In the genomic region with DNA sequence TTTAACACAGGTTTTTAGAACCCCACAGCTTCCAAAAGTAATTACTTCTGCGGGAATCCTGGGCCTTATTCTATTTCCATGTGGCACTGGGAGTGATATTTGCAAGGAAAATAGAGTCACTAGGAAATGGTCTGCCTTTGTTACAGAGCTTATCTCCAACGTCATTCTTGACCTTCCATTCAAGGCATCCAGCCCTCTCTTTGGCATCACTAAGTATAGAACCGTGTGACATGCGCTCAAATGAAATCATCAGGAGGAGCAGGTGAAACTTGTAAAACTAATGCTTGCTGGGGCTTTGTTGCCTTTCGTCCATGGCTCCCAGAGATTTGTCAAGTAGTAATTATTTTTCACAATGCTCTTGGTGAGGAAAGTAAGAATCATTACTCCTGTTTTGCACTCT, we compare ENCODE assay signal across 22 cellular contexts.
"Had no signal": no experiment of that assay in that cellular context is flagged by ENCODE, and none has a peak within 500 bp of the region (broad histone marks: within the 10 kb centered on the region; RNA-seq: fewer than 3 reads in every experiment).

No MANE protein-coding gene starts in this region.

- ATAC-seq: activated T-helper 17 cell treated with anti-CD3 and anti-CD28 coated beads, Interleukin-2, amount 50 U/mL, for 72 hours; T-helper 17 cell; WTC11 had no signal

- H3K4me1 ChIP-seq: Peyer's patch had no signal

- H3K27ac ChIP-seq: Peyer's patch, RWPE1 had no signal

- H3K36me3 ChIP-seq: MG63, Peyer's patch had no signal

- H3K4me3 Mint-ChIP-seq: activated CD4-positive, alpha-beta memory T cell treated with anti-CD3 and anti-CD28 coated beads, Interleukin-2, amount 10 ng/mL, durations not matched to agents 7 days and 5 days; activated naive CD4-positive, alpha-beta T cell treated with anti-CD3 and anti-CD28 coated beads for 36 hours; activated naive CD8-positive, alpha-beta T cell; activated T-helper 17 cell treated with anti-CD3 and anti-CD28 coated beads, Interleukin-2, amount 50 U/mL, for 72 hours; T-helper 17 cell; WTC11 had no signal

- H3K36me3 Mint-ChIP-seq: activated naive CD8-positive, alpha-beta T cell had no signal

- H3K4me1 Mint-ChIP-seq: activated CD4-positive, alpha-beta memory T cell treated with anti-CD3 and anti-CD28 coated beads, Interleukin-2, amount 10 ng/mL, durations not matched to agents 7 days and 5 days; activated T-helper 17 cell treated with anti-CD3 and anti-CD28 coated beads, Interleukin-2, amount 50 U/mL, for 72 hours had no signal

- H3K27ac Mint-ChIP-seq: activated CD4-positive, alpha-beta memory T cell treated with anti-CD3 and anti-CD28 coated beads, Interleukin-2, amount 10 ng/mL, durations not matched to agents 7 days and 5 days; activated naive CD4-positive, alpha-beta T cell treated with anti-CD3 and anti-CD28 coated beads for 36 hours; activated naive CD8-positive, alpha-beta T cell; activated T-helper 17 cell treated with anti-CD3 and anti-CD28 coated beads, Interleukin-2, amount 50 U/mL, for 72 hours; T-helper 17 cell had no signal

- H3K27me3 ChIP-seq: MG63, Peyer's patch had no signal

- DNase-seq: activated CD4-positive, alpha-beta memory T cell treated with anti-CD3 and anti-CD28 coated beads, Interleukin-2, amount 10 ng/mL, durations not matched to agents 7 days and 5 days; activated CD4-positive, alpha-beta T cell treated with anti-CD3 and anti-CD28 coated beads for 1 hour; activated CD4-positive, alpha-beta T cell treated with anti-CD3 and anti-CD28 coated beads, Interleukin-2, amount 50 U/mL, for 1 hour; activated gamma-delta T cell; activated naive CD4-positive, alpha-beta T cell treated with anti-CD3 and anti-CD28 coated beads for 36 hours; activated T-cell treated with anti-CD3 and anti-CD28 coated beads for 4 hours; activated T-cell treated with anti-CD3 and anti-CD28 coated beads, Interleukin-2, amount 50 U/mL, for 48 hours; MG63; NCI-H1105; NCI-H1436; NCI-H187 treated with DMSO at 0.1 percent for 48 hours; NCI-H2081 treated with DMSO at 0.1 percent for 48 hours; NCI-H226; NCI-H526; Peyer's patch; SHP77 treated with DMSO at 0.1 percent for 48 hours; T-helper 17 cell; T-helper 9 cell had no signal

- H3K9me3 Mint-ChIP-seq: activated CD4-positive, alpha-beta memory T cell treated with anti-CD3 and anti-CD28 coated beads, Interleukin-2, amount 10 ng/mL, durations not matched to agents 7 days and 5 days; activated naive CD4-positive, alpha-beta T cell treated with anti-CD3 and anti-CD28 coated beads for 36 hours; activated T-helper 17 cell treated with anti-CD3 and anti-CD28 coated beads, Interleukin-2, amount 50 U/mL, for 72 hours had no signal

- H3K4me3 ChIP-seq: MG63, Peyer's patch had no signal

- H3K9me3 ChIP-seq: MG63, Peyer's patch had no signal
